ENCODE assay signal across 34 cellular contexts in genomic region chr7:64266341-64266919, GRCh38. TPM values are rescaled to one million over a fixed set of nuclear protein-coding genes. Genes with fewer than 3 reads are reported as not detected.
"Had no signal": no experiment of that assay in that cellular context is flagged by ENCODE, and none has a peak within 500 bp of the region (broad histone marks: within the 10 kb centered on the region; RNA-seq: fewer than 3 reads in every experiment).

No MANE protein-coding gene starts in this region.

- H3K27ac ChIP-seq: colonic mucosa, epithelial cell of prostate, esophagus squamous epithelium, gastrocnemius medialis, heart right ventricle, left lung, lower lobe of right lung had no signal

- ATAC-seq: effector memory CD8-positive, alpha-beta T cell; esophagus mucosa; gastrocnemius medialis; heart right ventricle; left cardiac atrium; left lung; left ventricle myocardium superior; lower lobe of right lung; naive thymus-derived CD4-positive, alpha-beta T cell had no signal

- H3K27me3 ChIP-seq: colonic mucosa, esophagus squamous epithelium, heart right ventricle, left lung had no signal

- DNase-seq: colonic mucosa; cortex of kidney; effector CD8-positive, alpha-beta T cell; effector memory CD8-positive, alpha-beta T cell; endodermal cell; erythroblast; esophagus squamous epithelium; foreskin fibroblast; foreskin melanocyte; gastrocnemius medialis; glutamatergic neuron; head of caudate nucleus; heart right ventricle; hippocampal formation; left cardiac atrium; left lung; left ventricle myocardium superior; lower lobe of right lung; mesendoderm; midbrain; naive thymus-derived CD4-positive, alpha-beta T cell had no signal

- H3K9me3 ChIP-seq: colonic mucosa had no signal

- FAIRE-seq: endometrium, islet of Langerhans, keratinocyte had no signal

- H3K4me3 ChIP-seq: colonic mucosa, esophagus squamous epithelium, gastrocnemius medialis, heart right ventricle, left lung, lower lobe of right lung had no signal

- H3K36me3 ChIP-seq: colonic mucosa, esophagus squamous epithelium, gastrocnemius medialis, heart right ventricle, left lung, lower lobe of right lung had no signal

- H3K4me1 Mint-ChIP-seq: endodermal cell; naive thymus-derived CD4-positive, alpha-beta T cell had no signal

- H3K27me3 Mint-ChIP-seq: dendritic cell treated with granulocyte-macrophage colony-stimulating factor and Interleukin-4, amounts not matched to agents 40 ng/mL and 50 ng/mL, for 4 days; effector memory CD8-positive, alpha-beta T cell; naive thymus-derived CD4-positive, alpha-beta T cell had no signal

- H3K4me1 ChIP-seq: colonic mucosa, esophagus squamous epithelium, gastrocnemius medialis, heart right ventricle, left lung, lower lobe of right lung had no signal

- H3K4me3 Mint-ChIP-seq: dendritic cell treated with granulocyte-macrophage colony-stimulating factor and Interleukin-4, amounts not matched to agents 40 ng/mL and 50 ng/mL, for 4 days; effector memory CD8-positive, alpha-beta T cell; endodermal cell; naive thymus-derived CD4-positive, alpha-beta T cell had no signal

- H3K27ac Mint-ChIP-seq: dendritic cell treated with granulocyte-macrophage colony-stimulating factor and Interleukin-4, amounts not matched to agents 40 ng/mL and 50 ng/mL, for 4 days; effector memory CD8-positive, alpha-beta T cell; endodermal cell; naive thymus-derived CD4-positive, alpha-beta T cell had no signal

RNA-seq across cellular contexts. Expression of gene ZNF679, which starts 38.2 kb away (rescaled TPM):
- total RNA-seq: colonic mucosa; dermis microvascular lymphatic vessel endothelial cell; endodermal cell; esophagus mucosa; esophagus squamous epithelium; gastrocnemius medialis; glomerular endothelial cell; heart right ventricle; kidney epithelial cell; left cardiac atrium; left lung; left ventricle myocardium superior; lower leg skin; lower lobe of right lung; lung microvascular endothelial cell; mononuclear cell; mucosa of gallbladder; naive thymus-derived CD4-positive, alpha-beta T cell had no signal
- polyA plus RNA-seq: heart right ventricle; keratinocyte; naive thymus-derived CD4-positive, alpha-beta T cell had no signal

RNA-seq across cellular contexts. Expression of gene ZNF736, which starts 47.3 kb away (rescaled TPM):
- total RNA-seq: endodermal cell had no signal

RNA-seq across cellular contexts. Expression of gene ZNF735, which starts 59.4 kb away (rescaled TPM):
- total RNA-seq: colonic mucosa; dermis microvascular lymphatic vessel endothelial cell; endodermal cell; esophagus mucosa; esophagus squamous epithelium; gastrocnemius medialis; glomerular endothelial cell; heart right ventricle; kidney epithelial cell; left cardiac atrium; left lung; left ventricle myocardium superior; lower leg skin; lower lobe of right lung; lung microvascular endothelial cell; mononuclear cell; mucosa of gallbladder; naive thymus-derived CD4-positive, alpha-beta T cell had no signal
- polyA plus RNA-seq: heart right ventricle; keratinocyte; naive thymus-derived CD4-positive, alpha-beta T cell had no signal
